In the genomic region with DNA sequence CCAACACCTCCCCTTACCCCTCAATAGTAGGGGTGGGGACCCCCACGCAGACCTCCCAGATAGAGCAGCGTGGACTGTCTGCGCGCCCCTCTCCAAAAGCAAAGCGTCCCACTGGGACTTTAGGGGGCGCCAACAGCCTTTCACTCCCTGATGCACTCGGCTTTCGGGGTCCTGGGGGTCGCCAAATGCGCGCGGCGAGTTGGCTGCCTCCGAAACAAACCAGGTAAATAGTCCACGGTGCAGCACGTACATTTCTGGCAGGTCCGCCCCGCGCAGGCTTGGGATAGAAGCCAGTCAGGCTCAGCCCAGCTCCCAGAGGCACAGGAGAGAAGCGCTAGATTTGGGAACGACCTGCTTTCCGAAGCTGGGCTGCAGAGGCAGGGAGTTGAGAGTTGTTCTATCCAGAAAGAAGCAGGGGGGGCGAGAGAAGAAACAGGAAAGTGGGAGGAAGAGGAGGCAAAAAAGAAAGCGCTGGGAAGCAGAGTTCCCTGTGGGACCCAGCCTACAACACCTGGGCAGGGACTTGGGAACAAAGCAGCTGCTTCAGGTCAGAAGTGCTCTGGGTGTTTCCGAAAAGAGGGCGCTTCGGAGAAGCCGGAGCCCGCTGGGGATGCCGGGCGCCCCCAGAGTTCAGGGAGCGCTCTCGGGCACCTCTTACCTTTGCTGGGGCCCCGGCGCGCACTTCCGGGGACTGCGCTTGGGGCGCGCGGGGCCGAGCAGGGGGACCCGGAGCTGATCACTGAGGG, we compare ENCODE assay signal across 1 cellular context.
TF ChIP-seq lines count a peak whose summit lies in the region.

No MANE protein-coding gene starts in this region.

TF ChIP-seq in HepG2, 621 proteins besides CTCF, POLR2A, EP300 and RAD21 (continued from another document and continues in another):
- TF ChIP-seq HMG20A (CRISPR knock-in tag; IDR thresholded peaks at IDR 0.05; ENCODE audit: borderline replicate concordance) (no peak), ZNF468 (CRISPR knock-in tag; IDR thresholded peaks at IDR 0.05) (no peak), ZNF687 (CRISPR knock-in tag; IDR thresholded peaks at IDR 0.05) (peak; percentile 88), KDM5A (IDR thresholded peaks at IDR 0.05; ENCODE audit: borderline replicate concordance, low read length) (peak; percentile 85), ZBTB38 (CRISPR knock-in tag; IDR thresholded peaks at IDR 0.05) (peak; percentile 51; the same call in 1 of the 2 replicates), RORA (CRISPR knock-in tag; IDR thresholded peaks at IDR 0.05) (0 out of 2 replicates have a peak, but pooled peaks have one; percentile 80), ZSCAN21 (CRISPR knock-in tag; IDR thresholded peaks at IDR 0.05; ENCODE audit: borderline replicate concordance) (no peak; the same call in 1 of the 2 replicates), ZNF136 (CRISPR knock-in tag; IDR thresholded peaks at IDR 0.05; ENCODE audit: low read depth) (0 out of 2 replicates have a peak, but pooled peaks have one; percentile 63), ZNF367 (CRISPR knock-in tag; IDR thresholded peaks at IDR 0.05; ENCODE audit: borderline replicate concordance) (no peak), SMAD1 (CRISPR knock-in tag; IDR thresholded peaks at IDR 0.05; ENCODE audit: borderline replicate concordance, low read depth) (0 out of 2 replicates have a peak, but pooled peaks have one; percentile 57), NFIB (CRISPR knock-in tag; IDR thresholded peaks at IDR 0.05; ENCODE audit: borderline replicate concordance) (no peak), FOXO4 (CRISPR knock-in tag; conservative IDR thresholded peaks at IDR 0.05) (no peak), JUN (CRISPR knock-in tag; IDR thresholded peaks at IDR 0.05) (no peak; the same call in 1 of the 2 replicates), EHMT2 (IDR thresholded peaks at IDR 0.05; ENCODE audit: borderline replicate concordance, low read depth, low read length) (no peak), NR2F2 (IDR thresholded peaks at IDR 0.05; ENCODE audit: borderline replicate concordance, low read depth) (0 out of 2 replicates have a peak, but pooled peaks have one; percentile 43), HNRNPK (IDR thresholded peaks at IDR 0.05; ENCODE audit: low read depth, low read length, poor library complexity, severe bottlenecking) (no peak), HNF4G (IDR thresholded peaks at IDR 0.05; ENCODE audit: borderline replicate concordance, low read depth, low read length) (no peak), HNF4G (CRISPR knock-in tag; IDR thresholded peaks at IDR 0.05; ENCODE audit: borderline replicate concordance, low read depth) (peak; percentile 53; the same call in 1 of the 2 replicates), CBX5 (CRISPR knock-in tag; IDR thresholded peaks at IDR 0.05; ENCODE audit: borderline replicate concordance) (no peak), ZBTB7B (CRISPR knock-in tag; IDR thresholded peaks at IDR 0.05) (peak; percentile 100), TEAD3 (CRISPR knock-in tag; optimal IDR thresholded peaks at IDR 0.05; ENCODE audit: borderline replicate concordance) (peak; percentile 59), KIAA2018 (CRISPR knock-in tag; IDR thresholded peaks at IDR 0.05; ENCODE audit: borderline replicate concordance) (no peak), ZNF547 (CRISPR knock-in tag; IDR thresholded peaks at IDR 0.05) (peak; percentile 80; the same call in 1 of the 2 replicates), ZNF253 (CRISPR knock-in tag; IDR thresholded peaks at IDR 0.05; ENCODE audit: borderline replicate concordance) (no peak), NR2F6 (IDR thresholded peaks at IDR 0.05) (peak; percentile 21; the same call in 1 of the 2 replicates), NR2F6 (CRISPR knock-in tag; IDR thresholded peaks at IDR 0.05) (0 out of 2 replicates have a peak, but pooled peaks have one; percentile 21), MXD3 (CRISPR knock-in tag; IDR thresholded peaks at IDR 0.05) (no peak), PHF21A (CRISPR knock-in tag; IDR thresholded peaks at IDR 0.05) (peak; percentile 22; the same call in 1 of the 2 replicates), HOXA9 (CRISPR knock-in tag; IDR thresholded peaks at IDR 0.05; ENCODE audit: borderline replicate concordance) (no peak; the same call in 1 of the 2 replicates)
- TF ChIP-seq, protein P1, sequence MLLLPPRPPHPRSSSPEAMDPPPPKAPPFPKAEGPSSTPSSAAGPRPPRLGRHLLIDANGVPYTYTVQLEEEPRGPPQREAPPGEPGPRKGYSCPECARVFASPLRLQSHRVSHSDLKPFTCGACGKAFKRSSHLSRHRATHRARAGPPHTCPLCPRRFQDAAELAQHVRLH (CRISPR knock-in tag; IDR thresholded peaks at IDR 0.05; ENCODE audit: borderline replicate concordance, low read depth), result peak; percentile 31; the same call in 1 of the 2 replicates
- TF ChIP-seq, protein P2, sequence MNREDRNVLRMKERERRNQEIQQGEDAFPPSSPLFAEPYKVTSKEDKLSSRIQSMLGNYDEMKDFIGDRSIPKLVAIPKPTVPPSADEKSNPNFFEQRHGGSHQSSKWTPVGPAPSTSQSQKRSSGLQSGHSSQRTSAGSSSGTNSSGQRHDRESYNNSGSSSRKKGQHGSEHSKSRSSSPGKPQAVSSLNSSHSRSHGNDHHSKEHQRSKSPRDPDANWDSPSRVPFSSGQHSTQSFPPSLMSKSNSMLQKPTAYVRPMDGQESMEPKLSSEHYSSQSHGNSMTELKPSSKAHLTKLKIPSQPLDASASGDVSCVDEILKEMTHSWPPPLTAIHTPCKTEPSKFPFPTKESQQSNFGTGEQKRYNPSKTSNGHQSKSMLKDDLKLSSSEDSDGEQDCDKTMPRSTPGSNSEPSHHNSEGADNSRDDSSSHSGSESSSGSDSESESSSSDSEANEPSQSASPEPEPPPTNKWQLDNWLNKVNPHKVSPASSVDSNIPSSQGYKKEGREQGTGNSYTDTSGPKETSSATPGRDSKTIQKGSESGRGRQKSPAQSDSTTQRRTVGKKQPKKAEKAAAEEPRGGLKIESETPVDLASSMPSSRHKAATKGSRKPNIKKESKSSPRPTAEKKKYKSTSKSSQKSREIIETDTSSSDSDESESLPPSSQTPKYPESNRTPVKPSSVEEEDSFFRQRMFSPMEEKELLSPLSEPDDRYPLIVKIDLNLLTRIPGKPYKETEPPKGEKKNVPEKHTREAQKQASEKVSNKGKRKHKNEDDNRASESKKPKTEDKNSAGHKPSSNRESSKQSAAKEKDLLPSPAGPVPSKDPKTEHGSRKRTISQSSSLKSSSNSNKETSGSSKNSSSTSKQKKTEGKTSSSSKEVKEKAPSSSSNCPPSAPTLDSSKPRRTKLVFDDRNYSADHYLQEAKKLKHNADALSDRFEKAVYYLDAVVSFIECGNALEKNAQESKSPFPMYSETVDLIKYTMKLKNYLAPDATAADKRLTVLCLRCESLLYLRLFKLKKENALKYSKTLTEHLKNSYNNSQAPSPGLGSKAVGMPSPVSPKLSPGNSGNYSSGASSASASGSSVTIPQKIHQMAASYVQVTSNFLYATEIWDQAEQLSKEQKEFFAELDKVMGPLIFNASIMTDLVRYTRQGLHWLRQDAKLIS (CRISPR knock-in tag; IDR thresholded peaks at IDR 0.05), result peak; percentile 32
- TF ChIP-seq, protein P3, sequence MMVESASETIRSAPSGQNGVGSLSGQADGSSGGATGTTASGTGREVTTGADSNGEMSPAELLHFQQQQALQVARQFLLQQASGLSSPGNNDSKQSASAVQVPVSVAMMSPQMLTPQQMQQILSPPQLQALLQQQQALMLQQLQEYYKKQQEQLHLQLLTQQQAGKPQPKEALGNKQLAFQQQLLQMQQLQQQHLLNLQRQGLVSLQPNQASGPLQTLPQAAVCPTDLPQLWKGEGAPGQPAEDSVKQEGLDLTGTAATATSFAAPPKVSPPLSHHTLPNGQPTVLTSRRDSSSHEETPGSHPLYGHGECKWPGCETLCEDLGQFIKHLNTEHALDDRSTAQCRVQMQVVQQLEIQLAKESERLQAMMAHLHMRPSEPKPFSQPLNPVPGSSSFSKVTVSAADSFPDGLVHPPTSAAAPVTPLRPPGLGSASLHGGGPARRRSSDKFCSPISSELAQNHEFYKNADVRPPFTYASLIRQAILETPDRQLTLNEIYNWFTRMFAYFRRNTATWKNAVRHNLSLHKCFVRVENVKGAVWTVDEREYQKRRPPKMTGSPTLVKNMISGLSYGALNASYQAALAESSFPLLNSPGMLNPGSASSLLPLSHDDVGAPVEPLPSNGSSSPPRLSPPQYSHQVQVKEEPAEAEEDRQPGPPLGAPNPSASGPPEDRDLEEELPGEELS (CRISPR knock-in tag; IDR thresholded peaks at IDR 0.05), result 0 out of 2 replicates have a peak, but pooled peaks have one; percentile 9
